18 cellular contexts compared by ENCODE assay signal in the genomic region with DNA sequence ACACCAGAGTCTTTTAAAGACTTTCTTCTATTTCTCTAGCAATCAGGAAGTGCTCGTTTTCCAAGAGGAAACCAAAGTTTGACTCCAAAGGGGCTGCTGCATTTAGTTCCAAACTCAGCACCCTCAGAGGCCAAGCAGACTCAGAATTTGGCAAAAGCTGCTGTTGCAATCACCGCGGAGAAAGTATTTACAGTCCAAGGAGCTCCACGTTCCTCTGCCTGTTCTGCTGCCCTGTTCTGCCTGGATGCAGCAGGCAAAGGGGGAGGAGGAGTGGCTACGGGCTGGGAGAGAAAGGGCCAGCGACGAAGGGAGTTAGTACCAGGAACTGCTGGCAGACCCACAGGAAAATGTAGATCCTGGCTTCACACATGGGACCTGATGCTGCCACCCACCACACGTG.
A peak's percentile ranks its signal among the peaks of the same experiment; 100 is the strongest.
DNase-seq lines count a peak whose midpoint lies in the region; ATAC-seq, FAIRE-seq and TF ChIP-seq lines count a peak whose summit lies in the region.
"Had no signal": no experiment of that assay in that cellular context is flagged by ENCODE, and none has a peak within 500 bp of the region (broad histone marks: within the 10 kb centered on the region; RNA-seq: fewer than 3 reads in every experiment).

No MANE protein-coding gene starts in this region.

- H3K18ac ChIP-seq in H1 (ENCODE audit: extremely low read depth, low read length), result 0 out of 2 replicates have a peak overlapping the region, but pooled peaks have one; percentile 24

- H3K36me3 ChIP-seq in H7 (replicated peaks; ENCODE audit: control insufficient read depth, insufficient read depth, low read length), result no peaks in the 10 kb centered on the region
- no peaks in the 10 kb centered on the region for H3K36me3 ChIP-seq in H1 (ENCODE audit: control insufficient read depth in 2 of 4, insufficient read depth in 4 of 4, low read length in 3 of 4)
- H3K36me3 ChIP-seq in smooth muscle cell (ENCODE audit: low read depth), result no peaks in the 10 kb centered on the region
- H3K36me3 ChIP-seq: BE2C, upper lobe of right lung had no signal

- ATAC-seq in GM21529 (IDR thresholded peaks at IDR 0.05; ENCODE audit: unreplicated experiment) (no peak), HG03378 (IDR thresholded peaks at IDR 0.05; ENCODE audit: unreplicated experiment) (no peak), GM18511 (IDR thresholded peaks at IDR 0.05; ENCODE audit: unreplicated experiment) (no peak)
- ATAC-seq: left colon; naive thymus-derived CD8-positive, alpha-beta T cell; stimulated activated memory B cell treated with anti-CD40 and anti-IgM and Interleukin-4, amounts not matched to agents 10 μg/mL and 1 μg/mL and 100 μg/mL, for 72 hours; upper lobe of right lung had no signal

- H3K4ac ChIP-seq in H1 (replicated peaks; ENCODE audit: insufficient read length, low read depth, low read length), result no peak overlapping the region

- no peak overlapping the region for H2AK5ac ChIP-seq in H1 (ENCODE audit: low read depth, low read length)

- no peak overlapping the region for H2BK120ac ChIP-seq in H1 (replicated peaks; ENCODE audit: low read depth, low read length)

- H2BK15ac ChIP-seq in H1 (ENCODE audit: low read length), result no peak overlapping the region

- H3K4me2 ChIP-seq in H1 (ENCODE audit: insufficient read depth in 1 of 2, low read depth in 2 of 2, low read length in 2 of 2), result no peak overlapping the region
- H3K4me2 ChIP-seq in smooth muscle cell, result peak overlapping the region; percentile 57

- H3F3A ChIP-seq in smooth muscle cell (ENCODE audit: low read depth), result no peaks in the 10 kb centered on the region

- H3K9me3 ChIP-seq in H1 (ENCODE audit: insufficient read depth in 2 of 2, low read depth in 1 of 2, low read length in 1 of 2), result no peaks in the 10 kb centered on the region
- H3K9me3 ChIP-seq in smooth muscle cell (replicated peaks; ENCODE audit: low read depth), result no peaks in the 10 kb centered on the region
- H3K9me3 ChIP-seq: BE2C, upper lobe of right lung had no signal

- H4K20me1 ChIP-seq in H1 (replicated peaks in 1 of 2; ENCODE audit: control insufficient read depth in 1 of 2, insufficient read depth in 2 of 2, low read length in 2 of 2), result no peaks in the 10 kb centered on the region
- H4K20me1 ChIP-seq in smooth muscle cell (ENCODE audit: low read depth), result no peaks in the 10 kb centered on the region

- H3K27ac ChIP-seq in H1 (ENCODE audit: low read depth, low read length) (no peak overlapping the region), smooth muscle cell (ENCODE audit: low read depth) (no peak overlapping the region)
- H3K27ac ChIP-seq: upper lobe of right lung had no signal

- no peak overlapping the region for H4K5ac ChIP-seq in H1 (ENCODE audit: insufficient read length, low read depth, low read length)

- CTCF ChIA-PET in H1 (lab: Charles Lee; ENCODE audit: partially characterized antibody), result no interaction called here

- H3K79me2 ChIP-seq in H1 (ENCODE audit: control insufficient read depth in 1 of 2, insufficient read depth in 2 of 2, low read length in 2 of 2), result no peaks in the 10 kb centered on the region
- H3K79me2 ChIP-seq in smooth muscle cell (ENCODE audit: low read depth), result no peaks in the 10 kb centered on the region

- no peak overlapping the region for H4K8ac ChIP-seq in H1 (ENCODE audit: extremely low read depth, insufficient read depth, low read length)

- H2BK5ac ChIP-seq in H1 (ENCODE audit: low read depth, low read length), result no peak overlapping the region

- no peak for TF ChIP-seq RAD21 in H1 (IDR thresholded peaks at IDR 0.05 in 1 of 2, conservative IDR thresholded peaks at IDR 0.05 in 1 of 2; ENCODE audit: low read depth in 2 of 2, low read length in 2 of 2)

- no peaks in the 10 kb centered on the region for H3K23me2 ChIP-seq in H1 (ENCODE audit: low read depth, low read length)

- H3K27me3 ChIP-seq in H7 (ENCODE audit: control insufficient read depth, insufficient read depth, low read length) (no peaks in the 10 kb centered on the region), H1 (replicated peaks in 1 of 4; ENCODE audit: control insufficient read depth in 3 of 4, extremely low read depth in 1 of 4, insufficient read depth in 3 of 4, low read length in 3 of 4) (no peaks in the 10 kb centered on the region; a peak in 1 of 7 replicates), smooth muscle cell (ENCODE audit: low read depth) (no peaks in the 10 kb centered on the region)
- H3K27me3 ChIP-seq: BE2C, upper lobe of right lung had no signal

- no peak overlapping the region for H4K91ac ChIP-seq in H1 (replicated peaks; ENCODE audit: insufficient read length, low read length)

- WGBS in H1 (ENCODE audit: extremely low coverage in 1 of 2, insufficient coverage in 1 of 2, insufficient read length in 1 of 2, insufficient replicate concordance in 2 of 2, low coverage in 1 of 2, low lambda C conversion rate in 2 of 2, missing lambda C conversion rate in 1 of 2), 2 experiments, result 64% methylated on average over 8 of the region's 8 CpGs; no CpG with 5 or more reads in 1 of the 2 experiments
- WGBS in smooth muscle cell (ENCODE audit: low lambda C conversion rate), result 35% methylated on average over 8 of the region's 8 CpGs

- H3K9ac ChIP-seq in H1 (replicated peaks in 1 of 4; ENCODE audit: extremely low read depth in 1 of 4, low read depth in 3 of 4, low read length in 3 of 4), result no peak overlapping the region
- no peak overlapping the region for H3K9ac ChIP-seq in smooth muscle cell (ENCODE audit: low read depth)

- TF ChIP-seq CTCF in H1 (IDR thresholded peaks at IDR 0.05; ENCODE audit: control extremely low read depth in 1 of 3, insufficient read depth in 1 of 3, low read depth in 1 of 3, low read length in 3 of 3) (no peak), smooth muscle cell (IDR thresholded peaks at IDR 0.05; ENCODE audit: borderline replicate concordance, insufficient read depth, poor library complexity, severe bottlenecking) (no peak)

- TF ChIP-seq POLR2A in H1 (IDR thresholded peaks at IDR 0.05; ENCODE audit: control extremely low read depth in 1 of 2, low read depth in 2 of 2, low read length in 2 of 2), result no peak

- H3K4me1 ChIP-seq in H1 (replicated peaks in 1 of 4; ENCODE audit: control insufficient read depth in 3 of 4, insufficient read depth in 4 of 4, low read length in 3 of 4) (peaks cover 0 to 3% (median 0%) of the 10 kb centered on the region in 4 experiments; a peak in 2 of 7 replicates), smooth muscle cell (ENCODE audit: low read depth) (peaks cover 6% of the 10 kb centered on the region)
- H3K4me1 ChIP-seq: BE2C had no signal

- no peak overlapping the region for H3K56ac ChIP-seq in H1 (replicated peaks; ENCODE audit: insufficient read length, low read depth, low read length)

- H3K4me3 ChIP-seq in H7 (ENCODE audit: insufficient read depth, low read depth, low read length) (no peak overlapping the region), H1 (ENCODE audit: extremely low read depth in 1 of 4, insufficient read depth in 2 of 4, low read depth in 3 of 4, low read length in 4 of 4) (no peak overlapping the region), smooth muscle cell (no peak overlapping the region)
- H3K4me3 ChIP-seq: upper lobe of right lung had no signal

- H3K14ac ChIP-seq in H1 (ENCODE audit: insufficient read length), result no peak overlapping the region

- no peak overlapping the region for H3K23ac ChIP-seq in H1 (ENCODE audit: insufficient read length)

- no peak overlapping the region for H2BK12ac ChIP-seq in H1 (ENCODE audit: low read depth, low read length)

- H3K79me1 ChIP-seq in H1 (ENCODE audit: low read depth, low read length), result no peaks in the 10 kb centered on the region

- no peak overlapping the region for H2BK20ac ChIP-seq in H1 (ENCODE audit: low read length)

- peak; percentile 34 for DNase-seq in H7
- DNase-seq in H1 (ENCODE audit: low read depth in 1 of 2, low spot score in 2 of 2), result no peak
- DNase-seq in iPS-NIHi7 (ENCODE audit: extremely low spot score), result peak; percentile 61
- DNase-seq in smooth muscle cell (lab: John Stamatoyannopoulos, UW; ENCODE audit: unreplicated experiment), result no peak
- no peak for DNase-seq in NCI-H1048 (lab: John Stamatoyannopoulos, UW)
- DNase-seq: activated CD4-positive, alpha-beta T cell treated with anti-CD3 and anti-CD28 coated beads, Interleukin-2, amount 10 ng/mL, durations not matched to agents 7 days and 5 days; BE2C; glutamatergic neuron; left colon; naive thymus-derived CD8-positive, alpha-beta T cell; NCI-H2171; T1000; upper lobe of right lung had no signal

- H2AFZ ChIP-seq in H1 (ENCODE audit: low read length), result peak overlapping the region; percentile 96; the same call in 1 of the 2 replicates
- H2AFZ ChIP-seq in smooth muscle cell (ENCODE audit: low read depth), result peak overlapping the region; percentile 43

- TF ChIP-seq EP300 in H1 (IDR thresholded peaks at IDR 0.05; ENCODE audit: borderline replicate concordance in 1 of 2, low read depth in 2 of 2, low read length in 2 of 2), result no peak

- POLR2A ChIA-PET in H1 (lab: Charles Lee; ENCODE audit: partially characterized antibody), result no interaction called here

- no peak for FAIRE-seq in H1 (lab: Jason Lieb, UNC)
- FAIRE-seq: endothelial cell of umbilical vein had no signal

TF ChIP-seq in H1, 55 proteins besides CTCF, POLR2A, EP300 and RAD21:
- TF ChIP-seq BACH1 (IDR thresholded peaks at IDR 0.05; ENCODE audit: low read length) (no peak), EGR1 (IDR thresholded peaks at IDR 0.05; ENCODE audit: borderline replicate concordance, low read depth, low read length) (0 out of 2 replicates have a peak, but pooled peaks have one; percentile 27)
TF ChIP-seq in H1: peak in this region for 1.

Comparison
In these comparisons a context has a peak if more than half of its experiments do, and no peak if none do; other contexts are left out.
1. DNase-seq: peak in H7 (single experiment) and iPS-NIHi7 (single experiment); none in H1 (0 of 2), smooth muscle cell (single experiment) and NCI-H1048 (single experiment).